In the genomic region with DNA sequence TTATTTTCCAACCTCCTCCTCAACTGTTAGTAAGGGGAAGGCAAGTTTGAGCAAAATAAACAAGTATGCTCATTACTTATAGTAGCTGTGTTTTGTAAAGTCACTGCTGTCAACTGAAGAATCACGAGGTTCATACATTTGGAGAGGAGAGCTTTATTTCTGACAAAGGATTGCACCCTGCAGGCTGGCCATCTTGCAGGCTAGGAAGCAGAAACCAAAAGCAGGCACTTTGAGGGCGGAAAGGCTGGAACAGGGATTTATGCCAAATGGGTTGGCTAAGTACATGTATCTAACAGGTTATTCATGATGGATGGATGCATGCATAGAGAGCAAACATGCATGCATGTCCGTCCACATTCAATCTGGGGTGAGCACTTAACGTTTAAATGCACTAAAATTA, we compare ENCODE assay signal across 9 cellular contexts.
"Had no signal": no experiment of that assay in that cellular context is flagged by ENCODE, and none has a peak within 500 bp of the region (broad histone marks: within the 10 kb centered on the region; RNA-seq: fewer than 3 reads in every experiment).

No MANE protein-coding gene starts in this region.

- FAIRE-seq: HepG2 had no signal

- ATAC-seq: HCT116, HepG2 had no signal

- H3K4me1 ChIP-seq: HAP-1 had no signal

- H3K36me3 ChIP-seq: HAP-1 had no signal

- H3K9me3 ChIP-seq: HAP-1 had no signal

- H3K9ac ChIP-seq: GM23248 had no signal

- H3K27ac ChIP-seq: GM23248, HL-60 had no signal

- H2AFZ ChIP-seq: GM23248 had no signal

- H3K4me3 ChIP-seq: GM23248, HAP-1 had no signal

- DNase-seq: GM23248, GOT3, H7, HFFc6, KG1 had no signal
